ENCODE assay signal across 8 cellular contexts in genomic region chr12:11758838-11759509, GRCh38.
DNase-seq lines count a peak whose midpoint lies in the region; ATAC-seq and TF ChIP-seq lines count a peak whose summit lies in the region.

No MANE protein-coding gene starts in this region.

- CTCF ChIA-PET in activated naive CD4-positive, alpha-beta T cell treated with anti-CD3 and anti-CD28 coated beads for 36 hours (lab: Charles Lee) = interaction anchor here (0.5 to 1.3 kb wide), 7 partner anchors 11 to 56 kb away, joined by 3 to 5 read pairs (median 3); no protein-coding TSS in a partner anchor

- peak; percentile 55 for ATAC-seq in left lobe of liver
- ATAC-seq in GM23338 = no peak
- no peak for ATAC-seq in GM19328 (IDR thresholded peaks at IDR 0.05; ENCODE audit: unreplicated experiment)

- peaks cover 46% of the 10 kb centered on the region for H3K4me1 Mint-ChIP-seq in activated naive CD4-positive, alpha-beta T cell treated with anti-CD3 and anti-CD28 coated beads for 36 hours (ENCODE audit: low read depth)
- H3K4me1 Mint-ChIP-seq in GM23338 = peaks cover 33% of the 10 kb centered on the region

- peaks cover 9% of the 10 kb centered on the region; the same call in 1 of the 2 replicates for H3K9me2 ChIP-seq in GM23338 (ENCODE audit: insufficient read depth)

- H4K20me1 ChIP-seq in GM23338 (replicated peaks; ENCODE audit: insufficient read depth) = no peaks in the 10 kb centered on the region

- peaks cover 24% of the 10 kb centered on the region for H3K36me3 Mint-ChIP-seq in activated naive CD4-positive, alpha-beta T cell treated with anti-CD3 and anti-CD28 coated beads for 36 hours (ENCODE audit: low read depth)
- H3K36me3 Mint-ChIP-seq in GM23338 (ENCODE audit: low read depth) = no peaks in the 10 kb centered on the region

- H3K27me3 ChIP-seq in GM23338 (ENCODE audit: insufficient read depth) = no peaks in the 10 kb centered on the region

- H2AFZ ChIP-seq in GM23338 = no peak overlapping the region

- no peaks in the 10 kb centered on the region for H3K4me1 ChIP-seq in urinary bladder (ENCODE audit: insufficient read depth)
- peaks cover 23% of the 10 kb centered on the region for H3K4me1 ChIP-seq in GM23338 (ENCODE audit: insufficient read depth)

- no peaks in the 10 kb centered on the region for H3K27me3 Mint-ChIP-seq in activated naive CD4-positive, alpha-beta T cell treated with anti-CD3 and anti-CD28 coated beads for 36 hours (ENCODE audit: low read depth)
- H3K27me3 Mint-ChIP-seq in GM23338 (ENCODE audit: insufficient read depth, low read depth, poor library complexity) = peaks cover 5% of the 10 kb centered on the region

- no peaks in the 10 kb centered on the region for H3K36me3 ChIP-seq in urinary bladder (ENCODE audit: insufficient read depth)
- H3K36me3 ChIP-seq in GM23338 (ENCODE audit: insufficient read depth) = no peaks in the 10 kb centered on the region

- no peak overlapping the region for H3K4me3 ChIP-seq in urinary bladder (ENCODE audit: low read depth, low read length)
- H3K4me3 ChIP-seq in GM23338 = no peak overlapping the region

- no peaks in the 10 kb centered on the region; the same call in 1 of the 2 replicates for H3K79me2 ChIP-seq in GM23338 (replicated peaks; ENCODE audit: insufficient read depth)

- DNase-seq in activated naive CD4-positive, alpha-beta T cell treated with anti-CD3 and anti-CD28 coated beads for 36 hours = peak; percentile 52
- no peak for DNase-seq in activated naive CD4-positive, alpha-beta T cell treated with Interleukin-2 at 50 U/mL for 16 hours
- DNase-seq in RPMI8226 = peak; percentile 89
- DNase-seq in left lobe of liver (ENCODE audit: low spot score) = no peak
- DNase-seq in GM23338 (ENCODE audit: low spot score) = no peak
- DNase-seq in cerebellum (ENCODE audit: low spot score) = no peak

- intact Hi-C loops in activated naive CD4-positive, alpha-beta T cell treated with anti-CD3 and anti-CD28 coated beads for 36 hours (cut with micrococcal nuclease) = no loop called here

- H3K4me3 Mint-ChIP-seq in activated naive CD4-positive, alpha-beta T cell treated with anti-CD3 and anti-CD28 coated beads for 36 hours = no peak overlapping the region
- H3K4me3 Mint-ChIP-seq in GM23338 = no peak overlapping the region

- 13% methylated on average over 10 of the region's 10 CpGs for WGBS in urinary bladder

- no peak for TF ChIP-seq CTCF in GM23338 (conservative IDR thresholded peaks at IDR 0.05; ENCODE audit: low read depth in 2 of 2)

- H3K4me2 ChIP-seq in GM23338 = no peak overlapping the region

- H3F3A ChIP-seq in GM23338 (replicated peaks; ENCODE audit: low read depth) = no peaks in the 10 kb centered on the region

- H3K27ac Mint-ChIP-seq in activated naive CD4-positive, alpha-beta T cell treated with anti-CD3 and anti-CD28 coated beads for 36 hours = no peak overlapping the region
- H3K27ac Mint-ChIP-seq in GM23338 = no peak overlapping the region

- no peaks in the 10 kb centered on the region for H3K9me3 Mint-ChIP-seq in activated naive CD4-positive, alpha-beta T cell treated with anti-CD3 and anti-CD28 coated beads for 36 hours
- no peaks in the 10 kb centered on the region for H3K9me3 Mint-ChIP-seq in GM23338

- peak overlapping the region; percentile 66 for H3K27ac ChIP-seq in urinary bladder (ENCODE audit: low read depth)
- no peak overlapping the region for H3K27ac ChIP-seq in GM23338 (ENCODE audit: low read depth)

TF ChIP-seq in GM23338, 12 proteins besides CTCF, POLR2A, EP300 and RAD21 (continues in another document):
- TF ChIP-seq ETS1 (IDR thresholded peaks at IDR 0.05) = no peak
- no peak for TF ChIP-seq POLR2AphosphoS5 (IDR thresholded peaks at IDR 0.05; ENCODE audit: low read depth)
- TF ChIP-seq ZNF462 (CRISPR knock-in tag; IDR thresholded peaks at IDR 0.05) = no peak
- TF ChIP-seq JUNB (IDR thresholded peaks at IDR 0.05; ENCODE audit: unreplicated experiment) = no peak
- no peak for TF ChIP-seq ZNF114 (CRISPR knock-in tag; IDR thresholded peaks at IDR 0.05)
- TF ChIP-seq NANOG (IDR thresholded peaks at IDR 0.05; ENCODE audit: borderline replicate concordance) = no peak
- TF ChIP-seq CREB1 (CRISPR knock-in tag; IDR thresholded peaks at IDR 0.05; ENCODE audit: low read depth) = no peak

Comparison
In these comparisons a context has a peak if more than half of its experiments do, and no peak if none do; other contexts are left out.
1. DNase-seq: peak in activated naive CD4-positive, alpha-beta T cell treated with anti-CD3 and anti-CD28 coated beads for 36 hours (single experiment) and RPMI8226 (single experiment); none in activated naive CD4-positive, alpha-beta T cell treated with Interleukin-2 at 50 U/mL for 16 hours (single experiment), left lobe of liver (single experiment), GM23338 (single experiment) and cerebellum (single experiment).